ENCODE assay signal across 31 cellular contexts in the genomic region with DNA sequence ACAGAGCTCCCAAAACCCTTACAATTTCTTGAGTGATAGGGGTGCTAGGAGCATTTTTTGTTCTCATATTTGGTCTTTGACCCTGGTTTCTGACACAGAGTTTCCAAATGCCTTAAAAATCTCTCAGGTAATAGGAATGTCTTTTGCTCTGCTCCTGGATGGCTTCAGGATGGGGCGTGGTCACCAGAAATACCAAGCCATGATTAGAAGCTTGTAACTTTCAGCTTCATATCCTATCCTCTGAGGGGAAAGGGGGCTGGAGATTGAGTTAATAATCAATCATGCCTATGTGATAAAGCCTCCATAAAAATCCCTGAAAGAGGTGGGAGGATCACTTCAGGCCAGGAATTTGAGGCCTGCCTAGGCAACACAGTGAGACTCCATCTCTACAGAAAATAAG. TPM values are rescaled to one million over a fixed set of nuclear protein-coding genes. Genes with fewer than 3 reads are reported as not detected.
"Had no signal": no experiment of that assay in that cellular context is flagged by ENCODE, and none has a peak within 500 bp of the region (broad histone marks: within the 10 kb centered on the region; RNA-seq: fewer than 3 reads in every experiment).

No MANE protein-coding gene starts in this region.

- H3K79me2 ChIP-seq: parathyroid adenoma had no signal

- H3K27ac ChIP-seq: heart right ventricle, left ventricle myocardium inferior, neural progenitor cell, neutrophil, parathyroid adenoma, right atrium auricular region, right lobe of liver, stomach, testis, thyroid gland, transverse colon, upper lobe of right lung had no signal

- H3K4me3 ChIP-seq: heart right ventricle, left ventricle myocardium inferior, neural progenitor cell, right atrium auricular region, right lobe of liver, stomach, testis, thyroid gland, transverse colon, upper lobe of right lung had no signal

- DNase-seq: heart right ventricle; hippocampal formation; immature natural killer cell; kidney; left ventricle myocardium inferior; naive B cell; natural killer cell; nephron progenitor cell; occipital lobe; right lobe of liver; stimulated activated CD4-positive, alpha-beta T cell treated with anti-CD3 and anti-CD28 coated beads, Interleukin-12 subunit alpha, Interleukin-12 subunit beta, amount 100 ng/mL, for 4 hours; stimulated activated CD4-positive, alpha-beta T cell treated with anti-CD3 and anti-CD28 coated beads, Interleukin-15, amount 100 ng/mL, for 24 hours; stimulated activated CD4-positive, alpha-beta T cell treated with anti-CD3 and anti-CD28 coated beads, Interleukin-2, amount 100 ng/mL, for 24 hours; stimulated activated CD4-positive, alpha-beta T cell treated with anti-CD3 and anti-CD28 coated beads, Interleukin-4, amount 100 ng/mL, for 1 hour; stimulated activated naive B cell treated with anti-CD40 and anti-IgM and Interleukin-4, amounts not matched to agents 10 μg/mL and 1 μg/mL and 100 μg/mL, for 72 hours; stimulated activated naive CD8-positive, alpha-beta T cell treated with anti-CD3 and anti-CD28 coated beads, Interleukin-15, Interleukin-2, amounts not matched to agents 100 U/mL and 50 U/mL, for 24 hours; stomach; testis; thyroid gland; transverse colon; upper lobe of right lung had no signal

- H3K4me1 ChIP-seq: heart right ventricle, left ventricle myocardium inferior, neural progenitor cell, parathyroid adenoma, right atrium auricular region, right lobe of liver, stomach, testis, thyroid gland, transverse colon, upper lobe of right lung had no signal

- H3K4me1 Mint-ChIP-seq: immature natural killer cell; memory B cell; naive B cell; natural killer cell; nephron progenitor cell; neural progenitor cell; stimulated activated naive B cell treated with anti-CD40 and anti-IgM and Interleukin-4, amounts not matched to agents 10 μg/mL and 1 μg/mL and 100 μg/mL, for 72 hours had no signal

- H3K9me3 ChIP-seq: neutrophil, right lobe of liver, testis, thyroid gland, transverse colon had no signal

- H3K9ac ChIP-seq: neural progenitor cell, parathyroid adenoma had no signal

- H3K36me3 Mint-ChIP-seq: memory B cell; natural killer cell; neural progenitor cell; stimulated activated naive B cell treated with anti-CD40 and anti-IgM and Interleukin-4, amounts not matched to agents 10 μg/mL and 1 μg/mL and 100 μg/mL, for 72 hours had no signal

- H3K36me3 ChIP-seq: heart right ventricle, left ventricle myocardium inferior, neural progenitor cell, neutrophil, right atrium auricular region, right lobe of liver, stomach, thyroid gland, transverse colon, upper lobe of right lung had no signal

- H3K27ac Mint-ChIP-seq: immature natural killer cell; memory B cell; natural killer cell; nephron progenitor cell; neural progenitor cell; progenitor cell of endocrine pancreas; stimulated activated naive B cell treated with anti-CD40 and anti-IgM and Interleukin-4, amounts not matched to agents 10 μg/mL and 1 μg/mL and 100 μg/mL, for 72 hours had no signal

- H3K27me3 Mint-ChIP-seq: memory B cell, naive B cell, progenitor cell of endocrine pancreas had no signal

- H3K4me2 ChIP-seq: neural progenitor cell had no signal

- H3K4me3 Mint-ChIP-seq: immature natural killer cell; memory B cell; naive B cell; natural killer cell; nephron progenitor cell; neural progenitor cell; stimulated activated naive B cell treated with anti-CD40 and anti-IgM and Interleukin-4, amounts not matched to agents 10 μg/mL and 1 μg/mL and 100 μg/mL, for 72 hours had no signal

- H2AFZ ChIP-seq: neural progenitor cell, parathyroid adenoma had no signal

- H3K27me3 ChIP-seq: neural progenitor cell, right atrium auricular region, right lobe of liver, stomach, testis, thyroid gland, transverse colon, upper lobe of right lung had no signal

RNA-seq across cellular contexts. Expression of a gene that starts 34.6 kb away (rescaled TPM):
- total RNA-seq: left ventricle myocardium inferior, lung microvascular endothelial cell, osteocyte, progenitor cell of endocrine pancreas, renal cortical epithelial cell, right atrium auricular region, skeletal muscle tissue had no signal
